In genomic region chr1:207826557-207827487, GRCh38 we compare ENCODE assay signal across 8 cellular contexts.
DNase-seq lines count a peak whose midpoint lies in the region; ATAC-seq and TF ChIP-seq lines count a peak whose summit lies in the region.

No MANE protein-coding gene starts in this region.

- no peak overlapping the region for H3K4me3 ChIP-seq in RWPE2 (ENCODE audit: severe bottlenecking)
- H3K4me3 ChIP-seq in fibroblast of villous mesenchyme (ENCODE audit: low read depth, low read length) = peak overlapping the region; percentile 45

- POLR2A ChIA-PET in GM10248 (lab: Yijun Ruan, JAX) = interaction anchor here (0.7 to 1.1 kb wide), 3 partner anchors 28 to 42 kb away, joined by 3 to 4 read pairs (median 3); no protein-coding TSS in a partner anchor

- TF ChIP-seq CTCF in RWPE2 (IDR thresholded peaks at IDR 0.05; ENCODE audit: poor library complexity, severe bottlenecking) = no peak
- TF ChIP-seq CTCF in fibroblast of villous mesenchyme (IDR thresholded peaks at IDR 0.05; ENCODE audit: insufficient read depth, low read depth, low read length) = no peak
- no peak for TF ChIP-seq CTCF in GM13977 (IDR thresholded peaks at IDR 0.05; ENCODE audit: extremely low read depth, insufficient read depth, missing control alignments)
- no peak for TF ChIP-seq CTCF in GM10248 (IDR thresholded peaks at IDR 0.05; ENCODE audit: control extremely low read depth, extremely low read depth, low read depth, missing control alignments)

- ATAC-seq in RWPE2 (ENCODE audit: low read depth) = peak; percentile 7; the same call in 2 of the 3 replicates
- no peak for ATAC-seq in sciatic nerve
- ATAC-seq in GM18870 (IDR thresholded peaks at IDR 0.05; ENCODE audit: unreplicated experiment) = no peak

- H3K27ac ChIP-seq in RWPE2 (ENCODE audit: poor library complexity, severe bottlenecking) = peak overlapping the region; percentile 65

- peak; percentile 50 for DNase-seq in EL
- DNase-seq in RWPE2 (ENCODE audit: low spot score) = no peak
- DNase-seq in fibroblast of villous mesenchyme (ENCODE audit: low read depth) = peak; percentile 71
- peak; percentile 64 for DNase-seq in sciatic nerve (ENCODE audit: low spot score)
- no peak for DNase-seq in NCI-H510A (lab: John Stamatoyannopoulos, UW)
- DNase-seq in GM13977 (ENCODE audit: low spot score) = no peak
- no peak for DNase-seq in GM10248 (ENCODE audit: extremely low spot score)

- intact Hi-C loops in sciatic nerve (cut with DNase I) = no loop called here

- no peaks in the 10 kb centered on the region for H3K9me3 ChIP-seq in RWPE2 (ENCODE audit: severe bottlenecking)

- no peaks in the 10 kb centered on the region for H3K27me3 ChIP-seq in RWPE2 (ENCODE audit: insufficient read depth, poor library complexity, severe bottlenecking)

- peaks cover 30% of the 10 kb centered on the region for H3K4me1 ChIP-seq in RWPE2 (ENCODE audit: insufficient read depth, poor library complexity, severe bottlenecking)

- H3K36me3 ChIP-seq in RWPE2 (ENCODE audit: low read depth) = no peaks in the 10 kb centered on the region

- in situ Hi-C loops in GM13977 (cut with MboI; ENCODE audit: low pct_unique_long_range_greater_than_20kb, low sequenced_read_pairs, unreplicated experiment) = loop anchor here (5.0 to 10.0 kb wide), 2 partner anchors 45 to 138 kb away; no protein-coding TSS in a partner anchor

- CTCF ChIA-PET in GM10248 (lab: Yijun Ruan, JAX) = interaction anchor here (1.0 to 22.4 kb wide), 8 partner anchors 13 to 137 kb away, joined by 3 to 661 read pairs (median 5); no protein-coding TSS in a partner anchor

Comparison
In these comparisons a context has a peak if more than half of its experiments do, and no peak if none do; other contexts are left out.
1. DNase-seq: peak in EL (single experiment), fibroblast of villous mesenchyme (single experiment) and sciatic nerve (single experiment); none in RWPE2 (single experiment), NCI-H510A (single experiment), GM13977 (single experiment) and GM10248 (single experiment).